Comparison of ENCODE assay signal across 1 cellular context in the genomic region with DNA sequence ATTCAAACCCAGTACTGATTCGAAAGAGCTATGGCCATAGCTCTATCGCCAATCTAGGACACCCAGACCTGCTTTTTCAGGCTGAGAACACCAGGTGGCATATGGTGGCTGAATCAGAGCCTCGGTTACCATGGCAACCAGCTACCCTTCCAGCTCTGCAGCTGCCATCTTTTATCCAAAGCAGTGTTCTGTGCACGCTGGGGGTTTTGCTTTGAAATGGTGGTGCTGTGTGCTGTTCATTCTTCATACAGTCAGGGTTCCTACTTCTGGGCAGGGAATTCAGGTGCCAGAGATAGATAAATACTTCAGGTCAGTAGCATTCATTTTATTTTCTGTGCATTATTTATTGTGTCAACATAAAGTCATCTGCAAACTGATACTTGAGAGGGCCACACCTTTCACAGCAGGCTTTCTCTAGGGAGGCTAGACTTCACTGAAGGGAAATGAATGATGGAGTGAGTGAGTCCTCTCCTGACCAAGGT.
TF ChIP-seq lines count a peak whose summit lies in the region.

No MANE protein-coding gene starts in this region.

TF ChIP-seq in SK-N-SH, 30 proteins besides CTCF, POLR2A, EP300 and RAD21 (continued from another document):
- TF ChIP-seq, protein P1, sequence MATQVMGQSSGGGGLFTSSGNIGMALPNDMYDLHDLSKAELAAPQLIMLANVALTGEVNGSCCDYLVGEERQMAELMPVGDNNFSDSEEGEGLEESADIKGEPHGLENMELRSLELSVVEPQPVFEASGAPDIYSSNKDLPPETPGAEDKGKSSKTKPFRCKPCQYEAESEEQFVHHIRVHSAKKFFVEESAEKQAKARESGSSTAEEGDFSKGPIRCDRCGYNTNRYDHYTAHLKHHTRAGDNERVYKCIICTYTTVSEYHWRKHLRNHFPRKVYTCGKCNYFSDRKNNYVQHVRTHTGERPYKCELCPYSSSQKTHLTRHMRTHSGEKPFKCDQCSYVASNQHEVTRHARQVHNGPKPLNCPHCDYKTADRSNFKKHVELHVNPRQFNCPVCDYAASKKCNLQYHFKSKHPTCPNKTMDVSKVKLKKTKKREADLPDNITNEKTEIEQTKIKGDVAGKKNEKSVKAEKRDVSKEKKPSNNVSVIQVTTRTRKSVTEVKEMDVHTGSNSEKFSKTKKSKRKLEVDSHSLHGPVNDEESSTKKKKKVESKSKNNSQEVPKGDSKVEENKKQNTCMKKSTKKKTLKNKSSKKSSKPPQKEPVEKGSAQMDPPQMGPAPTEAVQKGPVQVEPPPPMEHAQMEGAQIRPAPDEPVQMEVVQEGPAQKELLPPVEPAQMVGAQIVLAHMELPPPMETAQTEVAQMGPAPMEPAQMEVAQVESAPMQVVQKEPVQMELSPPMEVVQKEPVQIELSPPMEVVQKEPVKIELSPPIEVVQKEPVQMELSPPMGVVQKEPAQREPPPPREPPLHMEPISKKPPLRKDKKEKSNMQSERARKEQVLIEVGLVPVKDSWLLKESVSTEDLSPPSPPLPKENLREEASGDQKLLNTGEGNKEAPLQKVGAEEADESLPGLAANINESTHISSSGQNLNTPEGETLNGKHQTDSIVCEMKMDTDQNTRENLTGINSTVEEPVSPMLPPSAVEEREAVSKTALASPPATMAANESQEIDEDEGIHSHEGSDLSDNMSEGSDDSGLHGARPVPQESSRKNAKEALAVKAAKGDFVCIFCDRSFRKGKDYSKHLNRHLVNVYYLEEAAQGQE (IDR thresholded peaks at IDR 0.05; ENCODE audit: low read depth, low read length) = no peak
- TF ChIP-seq MAX (IDR thresholded peaks at IDR 0.05; ENCODE audit: low read depth) (no peak), RXRA (IDR thresholded peaks at IDR 0.05; ENCODE audit: borderline replicate concordance, low read depth) (no peak), PBX3 (IDR thresholded peaks at IDR 0.05) (no peak), GATA2 (CRISPR knock-in tag; IDR thresholded peaks at IDR 0.05) (peak; percentile 30)
- TF ChIP-seq, protein P2, sequence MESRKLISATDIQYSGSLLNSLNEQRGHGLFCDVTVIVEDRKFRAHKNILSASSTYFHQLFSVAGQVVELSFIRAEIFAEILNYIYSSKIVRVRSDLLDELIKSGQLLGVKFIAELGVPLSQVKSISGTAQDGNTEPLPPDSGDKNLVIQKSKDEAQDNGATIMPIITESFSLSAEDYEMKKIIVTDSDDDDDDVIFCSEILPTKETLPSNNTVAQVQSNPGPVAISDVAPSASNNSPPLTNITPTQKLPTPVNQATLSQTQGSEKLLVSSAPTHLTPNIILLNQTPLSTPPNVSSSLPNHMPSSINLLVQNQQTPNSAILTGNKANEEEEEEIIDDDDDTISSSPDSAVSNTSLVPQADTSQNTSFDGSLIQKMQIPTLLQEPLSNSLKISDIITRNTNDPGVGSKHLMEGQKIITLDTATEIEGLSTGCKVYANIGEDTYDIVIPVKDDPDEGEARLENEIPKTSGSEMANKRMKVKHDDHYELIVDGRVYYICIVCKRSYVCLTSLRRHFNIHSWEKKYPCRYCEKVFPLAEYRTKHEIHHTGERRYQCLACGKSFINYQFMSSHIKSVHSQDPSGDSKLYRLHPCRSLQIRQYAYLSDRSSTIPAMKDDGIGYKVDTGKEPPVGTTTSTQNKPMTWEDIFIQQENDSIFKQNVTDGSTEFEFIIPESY (IDR thresholded peaks at IDR 0.05; ENCODE audit: borderline replicate concordance, low read depth) = no peak
TF ChIP-seq in SK-N-SH: peak in this region for 6.
